ENCODE assay signal across 9 cellular contexts in the genomic region with DNA sequence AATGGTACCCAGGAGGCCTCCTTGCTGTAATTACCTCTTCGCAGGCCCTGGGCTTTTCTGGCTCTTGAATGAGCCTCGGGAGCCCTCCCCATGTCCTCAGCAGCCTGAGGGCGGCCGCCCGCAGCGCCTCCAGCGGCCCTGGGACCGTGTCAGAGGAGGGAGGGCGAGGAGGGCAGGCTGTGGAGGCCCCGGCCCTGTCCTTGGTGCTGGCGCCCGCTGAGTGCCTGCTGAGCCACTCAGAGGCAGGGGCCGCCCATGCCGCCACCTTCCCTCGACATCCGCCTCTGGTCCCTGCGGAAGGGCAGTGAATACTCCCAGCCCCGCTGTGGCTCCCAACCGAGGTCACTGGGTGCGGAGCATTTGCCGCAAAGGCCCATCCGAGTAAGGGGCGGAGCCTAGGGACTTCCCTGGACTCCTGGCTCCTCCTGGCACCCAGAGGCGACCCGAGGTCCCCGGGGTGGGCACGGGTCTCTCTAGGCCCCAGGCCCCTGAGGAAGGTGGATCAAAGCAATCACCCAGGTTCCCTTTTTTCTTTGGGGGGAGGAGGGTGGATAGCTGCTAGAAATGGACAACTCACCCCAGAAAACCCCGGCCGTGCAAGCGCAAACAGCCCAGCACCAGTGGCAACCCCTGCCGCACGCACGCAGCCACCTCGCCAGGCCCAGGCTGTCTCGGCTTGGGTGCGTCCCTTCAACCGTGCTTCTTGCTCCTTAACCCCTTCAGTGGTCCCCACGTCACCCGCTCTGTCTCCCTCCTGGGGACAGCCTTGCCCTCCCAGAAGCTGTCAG. TPM values are rescaled to one million over a fixed set of nuclear protein-coding genes. Genes with fewer than 3 reads are reported as not detected.
DNase-seq lines count a peak whose midpoint lies in the region; ATAC-seq and TF ChIP-seq lines count a peak whose summit lies in the region.
"Had no signal": no experiment of that assay in that cellular context is flagged by ENCODE, and none has a peak within 500 bp of the region (broad histone marks: within the 10 kb centered on the region; RNA-seq: fewer than 3 reads in every experiment).

No MANE protein-coding gene starts in this region.

- H3K27me3 ChIP-seq in ascending aorta (peaks cover 11% of the 10 kb centered on the region), prostate gland (replicated peaks; ENCODE audit: insufficient read depth) (peaks cover 61% of the 10 kb centered on the region)

- H3K4me1 ChIP-seq in ascending aorta (no peaks in the 10 kb centered on the region), prostate gland (replicated peaks) (no peaks in the 10 kb centered on the region)

- no peak for TF ChIP-seq POLR2A in prostate gland (IDR thresholded peaks at IDR 0.05)

- no peaks in the 10 kb centered on the region for H3K4me1 Mint-ChIP-seq in activated CD8-positive, alpha-beta T cell treated with anti-CD3 and anti-CD28 coated beads, Interleukin-2, amount 10 ng/mL, durations not matched to agents 7 days and 5 days (ENCODE audit: low read depth)

- H3K9me3 Mint-ChIP-seq in activated CD8-positive, alpha-beta T cell treated with anti-CD3 and anti-CD28 coated beads, Interleukin-2, amount 10 ng/mL, durations not matched to agents 7 days and 5 days (ENCODE audit: insufficient read depth): no peaks in the 10 kb centered on the region

- 8% methylated on average over 38 of the region's 39 CpGs for WGBS in prostate gland

- CTCF ChIA-PET in activated CD8-positive, alpha-beta T cell treated with anti-CD3 and anti-CD28 coated beads, Interleukin-2, amount 10 ng/mL, durations not matched to agents 7 days and 5 days (lab: Charles Lee): no interaction called here

- TF ChIP-seq CTCF in GM13977 (IDR thresholded peaks at IDR 0.05; ENCODE audit: extremely low read depth, insufficient read depth, missing control alignments) (no peak), ascending aorta (IDR thresholded peaks at IDR 0.05) (no peak), prostate gland (IDR thresholded peaks at IDR 0.05) (peak in 1 of 4 experiments; percentile 4)

- ATAC-seq in activated CD8-positive, alpha-beta T cell treated with anti-CD3 and anti-CD28 coated beads, Interleukin-2, amount 10 ng/mL, durations not matched to agents 7 days and 5 days: peak; percentile 58
- ATAC-seq in GM18873 (IDR thresholded peaks at IDR 0.05; ENCODE audit: low FRiP score, unreplicated experiment): no peak

- intact Hi-C loops in ascending aorta (cut with DNase I): no loop called here
- intact Hi-C loops in prostate gland (cut with DNase I): no loop called here

- H3K27ac ChIP-seq in ascending aorta (no peak overlapping the region), prostate gland (peak overlapping the region in 1 of 2 donors; percentile 46)

- no peaks in the 10 kb centered on the region for H3K36me3 Mint-ChIP-seq in activated CD8-positive, alpha-beta T cell treated with anti-CD3 and anti-CD28 coated beads, Interleukin-2, amount 10 ng/mL, durations not matched to agents 7 days and 5 days (ENCODE audit: low read depth)

- H3K27ac Mint-ChIP-seq in activated CD8-positive, alpha-beta T cell treated with anti-CD3 and anti-CD28 coated beads, Interleukin-2, amount 10 ng/mL, durations not matched to agents 7 days and 5 days: no peak overlapping the region

- in situ Hi-C loops in GM13977 (cut with MboI; ENCODE audit: low pct_unique_long_range_greater_than_20kb, low sequenced_read_pairs, unreplicated experiment): no loop called here

- H3K36me3 ChIP-seq in ascending aorta: no peaks in the 10 kb centered on the region
- no peaks in the 10 kb centered on the region for H3K36me3 ChIP-seq in prostate gland

- H3K27me3 Mint-ChIP-seq in activated CD8-positive, alpha-beta T cell treated with anti-CD3 and anti-CD28 coated beads, Interleukin-2, amount 10 ng/mL, durations not matched to agents 7 days and 5 days (ENCODE audit: low read depth): peaks cover 28% of the 10 kb centered on the region

- H3K4me3 ChIP-seq in ascending aorta (no peak overlapping the region), prostate gland (peak overlapping the region in 1 of 2 donors; percentile 21)

- H3K9me3 ChIP-seq in ascending aorta (no peaks in the 10 kb centered on the region), prostate gland (no peaks in the 10 kb centered on the region)

- H3K4me3 Mint-ChIP-seq in activated CD8-positive, alpha-beta T cell treated with anti-CD3 and anti-CD28 coated beads, Interleukin-2, amount 10 ng/mL, durations not matched to agents 7 days and 5 days: no peak overlapping the region

- peak; percentile 56 for DNase-seq in 8988T
- peak; percentile 64 for DNase-seq in GM13977 (ENCODE audit: low spot score)
- peak; percentile 33 for DNase-seq in activated CD8-positive, alpha-beta T cell treated with anti-CD3 and anti-CD28 coated beads, Interleukin-2, amount 10 ng/mL, durations not matched to agents 7 days and 5 days
- DNase-seq in islet precursor cell: peak; percentile 96
- DNase-seq in ascending aorta (ENCODE audit: low spot score in 2 of 2): no peak
- DNase-seq in prostate gland (ENCODE audit: low spot score): no peak
- no peak for DNase-seq in cerebellum (ENCODE audit: low spot score)

- POLR2A ChIA-PET in activated CD8-positive, alpha-beta T cell treated with anti-CD3 and anti-CD28 coated beads, Interleukin-2, amount 10 ng/mL, durations not matched to agents 7 days and 5 days (lab: Charles Lee): no interaction called here

RNA-seq across cellular contexts. Expression of gene RBFOX3, which starts 2.7 kb away (rescaled TPM):
- total RNA-seq in activated CD8-positive, alpha-beta T cell treated with anti-CD3 and anti-CD28 coated beads, Interleukin-2, amount 10 ng/mL, durations not matched to agents 7 days and 5 days: not detected
- total RNA-seq in ascending aorta: not detected
- total RNA-seq in prostate gland: 10 to 100 TPM in 1 of 2 donors, 1 to 10 TPM in 1; 9.8 to 21.9 TPM
- total RNA-seq in cerebellum: 12.3 TPM
- total RNA-seq: pulmonary artery endothelial cell had no signal

Comparison
In these comparisons a context has a peak if more than half of its experiments do, and no peak if none do; other contexts are left out.
1. DNase-seq: peak in 8988T (single experiment), GM13977 (single experiment), activated CD8-positive, alpha-beta T cell treated with anti-CD3 and anti-CD28 coated beads, Interleukin-2, amount 10 ng/mL, durations not matched to agents 7 days and 5 days (single experiment) and islet precursor cell (single experiment); none in ascending aorta (0 of 2), prostate gland (single experiment) and cerebellum (single experiment).
2. RNA of gene RBFOX3, which starts 2.7 kb away (total RNA-seq): 9.8 to 21.9 TPM in prostate gland and 12.3 TPM in cerebellum (single experiment); not detected in activated CD8-positive, alpha-beta T cell treated with anti-CD3 and anti-CD28 coated beads, Interleukin-2, amount 10 ng/mL, durations not matched to agents 7 days and 5 days and not detected in ascending aorta (single experiment); every median in the first group is over 10 times any median in the second.